8 cellular contexts compared by ENCODE assay signal in the genomic region with DNA sequence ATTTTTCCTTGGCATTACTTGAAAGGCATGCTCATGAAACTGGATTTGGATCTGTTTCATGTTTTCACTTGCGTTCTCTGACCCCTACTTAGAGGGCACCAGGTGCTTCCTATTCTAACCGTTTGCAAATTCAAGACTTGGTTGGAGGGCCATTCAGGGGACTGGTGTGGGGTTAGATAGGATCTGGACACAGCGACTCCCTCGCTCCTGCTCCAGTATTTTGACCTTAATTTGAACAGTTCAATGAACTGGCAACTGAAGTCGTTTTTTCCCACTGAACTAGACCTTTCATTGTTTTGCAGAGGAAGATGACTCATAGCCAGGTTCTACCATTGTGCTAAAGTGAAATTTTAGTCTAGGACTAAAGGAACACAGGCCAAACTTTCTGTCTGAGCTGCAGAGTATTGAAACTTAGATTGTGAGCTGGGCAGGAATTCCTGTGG.
DNase-seq lines count a peak whose midpoint lies in the region; ATAC-seq lines count a peak whose summit lies in the region.

No MANE protein-coding gene starts in this region.

- no peaks in the 10 kb centered on the region for H3K9me3 ChIP-seq in subcutaneous abdominal adipose tissue (ENCODE audit: control insufficient read depth in 5 of 5, low read length in 5 of 5)

- H3K27me3 Mint-ChIP-seq in activated CD4-positive, alpha-beta memory T cell treated with anti-CD3 and anti-CD28 coated beads for 36 hours = no peaks in the 10 kb centered on the region

- peaks cover 0 to 4% (median 0%) of the 10 kb centered on the region in 5 donors for H3K36me3 ChIP-seq in subcutaneous abdominal adipose tissue (ENCODE audit: control insufficient read depth in 5 of 5, insufficient read depth in 5 of 5, low read length in 5 of 5)

- DNase-seq in activated CD4-positive, CD25-positive, alpha-beta regulatory T cell treated with anti-CD3 and anti-CD28 coated beads, Interleukin-2, amount 50 U/mL, for 72 hours = no peak
- no peak for DNase-seq in activated CD4-positive, alpha-beta memory T cell treated with anti-CD3 and anti-CD28 coated beads for 36 hours
- DNase-seq in iPS-NIHi11 (ENCODE audit: low spot score) (peak; percentile 37), SK-N-DZ (ENCODE audit: low spot score) (no peak)
- DNase-seq in effector CD8-positive, alpha-beta T cell (lab: John Stamatoyannopoulos, UW) = no peak

- H3K9me3 Mint-ChIP-seq in activated CD4-positive, alpha-beta memory T cell treated with anti-CD3 and anti-CD28 coated beads for 36 hours = no peaks in the 10 kb centered on the region

- intact Hi-C loops in activated CD4-positive, alpha-beta memory T cell treated with anti-CD3 and anti-CD28 coated beads for 36 hours (cut with micrococcal nuclease) = loop anchor here (2.0 to 10.0 kb wide), 6 partner anchors 15 to 1405 kb away; a partner anchor contains a TSS

- peaks cover 2% of the 10 kb centered on the region for H3K36me3 Mint-ChIP-seq in activated CD4-positive, alpha-beta memory T cell treated with anti-CD3 and anti-CD28 coated beads for 36 hours

- peak overlapping the region; percentile 78 for H3K27ac ChIP-seq in subcutaneous abdominal adipose tissue (ENCODE audit: low read depth, low read length)

- peak overlapping the region; percentile 49 for H3K4me3 Mint-ChIP-seq in activated CD4-positive, alpha-beta memory T cell treated with anti-CD3 and anti-CD28 coated beads for 36 hours

- peaks cover 5 to 83% (median 48%) of the 10 kb centered on the region in 5 donors for H3K4me1 ChIP-seq in subcutaneous abdominal adipose tissue (ENCODE audit: control insufficient read depth in 5 of 5, insufficient read depth in 5 of 5, low read length in 5 of 5)

- peak overlapping the region; percentile 82 for H3K27ac Mint-ChIP-seq in activated CD4-positive, alpha-beta memory T cell treated with anti-CD3 and anti-CD28 coated beads for 36 hours

- CTCF ChIA-PET in activated CD4-positive, alpha-beta memory T cell treated with anti-CD3 and anti-CD28 coated beads for 36 hours (lab: Charles Lee) = no interaction called here

- POLR2A ChIA-PET in activated CD4-positive, alpha-beta memory T cell treated with anti-CD3 and anti-CD28 coated beads for 36 hours (lab: Charles Lee) = interaction anchor here (1.3 kb wide), 1 partner anchor 12 kb away, joined by 4 read pairs; no protein-coding TSS in a partner anchor

- peak; percentile 42 to 48 for ATAC-seq in activated CD4-positive, CD25-positive, alpha-beta regulatory T cell treated with anti-CD3 and anti-CD28 coated beads, Interleukin-2, amount 50 U/mL, for 24 hours
- ATAC-seq in HG03342 (IDR thresholded peaks at IDR 0.05; ENCODE audit: unreplicated experiment) = peak; percentile 45

- H3K4me1 Mint-ChIP-seq in activated CD4-positive, alpha-beta memory T cell treated with anti-CD3 and anti-CD28 coated beads for 36 hours (ENCODE audit: low read depth) = peaks cover 84% of the 10 kb centered on the region

- no peaks in the 10 kb centered on the region for H3K27me3 ChIP-seq in subcutaneous abdominal adipose tissue (ENCODE audit: control insufficient read depth in 5 of 5, insufficient read depth in 4 of 5, low read length in 5 of 5)

- H3K4me3 ChIP-seq in subcutaneous abdominal adipose tissue (ENCODE audit: low read depth in 1 of 5, low read length in 5 of 5) = peak overlapping the region in 1 of 5 donors; percentile 25

- H3K9ac ChIP-seq in subcutaneous abdominal adipose tissue (ENCODE audit: low read length in 5 of 5) = peak overlapping the region in 1 of 5 donors; percentile 47
